ENCODE assay signal across 1 cellular context in the genomic region with DNA sequence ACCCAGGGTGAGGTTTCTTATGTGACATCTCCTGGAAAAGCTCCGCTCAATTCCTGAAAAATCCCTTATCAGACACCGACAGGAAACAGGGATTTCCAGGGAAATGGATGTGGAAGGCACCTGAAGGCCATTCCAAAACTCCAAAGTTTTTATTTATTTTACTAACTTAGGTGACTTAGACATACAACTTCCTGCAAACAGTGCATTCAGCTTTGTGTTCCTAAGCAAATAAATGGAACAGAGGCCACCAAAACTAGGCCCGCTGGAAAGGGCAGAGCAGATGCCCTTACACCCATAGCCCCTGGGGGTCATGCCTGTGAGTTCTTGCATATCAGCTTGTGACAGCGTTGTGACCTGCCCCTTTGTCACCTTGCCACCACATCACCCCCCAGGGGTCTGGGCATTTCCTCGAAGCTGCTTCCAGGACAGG.
A peak's percentile ranks its signal among the peaks of the same experiment; 100 is the strongest.
TF ChIP-seq lines count a peak whose summit lies in the region.

No MANE protein-coding gene starts in this region.

TF ChIP-seq in HepG2, 621 proteins besides CTCF, POLR2A, EP300 and RAD21 (continued from another document and continues in another):
- TF ChIP-seq, protein P1, sequence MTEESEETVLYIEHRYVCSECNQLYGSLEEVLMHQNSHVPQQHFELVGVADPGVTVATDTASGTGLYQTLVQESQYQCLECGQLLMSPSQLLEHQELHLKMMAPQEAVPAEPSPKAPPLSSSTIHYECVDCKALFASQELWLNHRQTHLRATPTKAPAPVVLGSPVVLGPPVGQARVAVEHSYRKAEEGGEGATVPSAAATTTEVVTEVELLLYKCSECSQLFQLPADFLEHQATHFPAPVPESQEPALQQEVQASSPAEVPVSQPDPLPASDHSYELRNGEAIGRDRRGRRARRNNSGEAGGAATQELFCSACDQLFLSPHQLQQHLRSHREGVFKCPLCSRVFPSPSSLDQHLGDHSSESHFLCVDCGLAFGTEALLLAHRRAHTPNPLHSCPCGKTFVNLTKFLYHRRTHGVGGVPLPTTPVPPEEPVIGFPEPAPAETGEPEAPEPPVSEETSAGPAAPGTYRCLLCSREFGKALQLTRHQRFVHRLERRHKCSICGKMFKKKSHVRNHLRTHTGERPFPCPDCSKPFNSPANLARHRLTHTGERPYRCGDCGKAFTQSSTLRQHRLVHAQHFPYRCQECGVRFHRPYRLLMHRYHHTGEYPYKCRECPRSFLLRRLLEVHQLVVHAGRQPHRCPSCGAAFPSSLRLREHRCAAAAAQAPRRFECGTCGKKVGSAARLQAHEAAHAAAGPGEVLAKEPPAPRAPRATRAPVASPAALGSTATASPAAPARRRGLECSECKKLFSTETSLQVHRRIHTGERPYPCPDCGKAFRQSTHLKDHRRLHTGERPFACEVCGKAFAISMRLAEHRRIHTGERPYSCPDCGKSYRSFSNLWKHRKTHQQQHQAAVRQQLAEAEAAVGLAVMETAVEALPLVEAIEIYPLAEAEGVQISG (CRISPR knock-in tag; IDR thresholded peaks at IDR 0.05), result 0 out of 2 replicates have a peak, but pooled peaks have one; percentile 13
- no peak for TF ChIP-seq SP1 (IDR thresholded peaks at IDR 0.05)
- no peak for TF ChIP-seq SP1 (CRISPR knock-in tag; IDR thresholded peaks at IDR 0.05)
- TF ChIP-seq ELF3 (CRISPR knock-in tag; IDR thresholded peaks at IDR 0.05), result peak; percentile 82
- TF ChIP-seq ZFP90 (CRISPR knock-in tag; IDR thresholded peaks at IDR 0.05; ENCODE audit: borderline replicate concordance), result peak; percentile 58; the same call in 1 of the 2 replicates
- no peak for TF ChIP-seq ZNF607 (CRISPR knock-in tag; IDR thresholded peaks at IDR 0.05; ENCODE audit: borderline replicate concordance)
- no peak for TF ChIP-seq KAT7 (CRISPR knock-in tag; IDR thresholded peaks at IDR 0.05; ENCODE audit: borderline replicate concordance)
- TF ChIP-seq, protein P2, sequence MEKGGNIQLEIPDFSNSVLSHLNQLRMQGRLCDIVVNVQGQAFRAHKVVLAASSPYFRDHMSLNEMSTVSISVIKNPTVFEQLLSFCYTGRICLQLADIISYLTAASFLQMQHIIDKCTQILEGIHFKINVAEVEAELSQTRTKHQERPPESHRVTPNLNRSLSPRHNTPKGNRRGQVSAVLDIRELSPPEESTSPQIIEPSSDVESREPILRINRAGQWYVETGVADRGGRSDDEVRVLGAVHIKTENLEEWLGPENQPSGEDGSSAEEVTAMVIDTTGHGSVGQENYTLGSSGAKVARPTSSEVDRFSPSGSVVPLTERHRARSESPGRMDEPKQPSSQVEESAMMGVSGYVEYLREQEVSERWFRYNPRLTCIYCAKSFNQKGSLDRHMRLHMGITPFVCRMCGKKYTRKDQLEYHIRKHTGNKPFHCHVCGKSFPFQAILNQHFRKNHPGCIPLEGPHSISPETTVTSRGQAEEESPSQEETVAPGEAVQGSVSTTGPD (CRISPR knock-in tag; IDR thresholded peaks at IDR 0.05), result peak; percentile 74
- no peak for TF ChIP-seq ZNF224 (CRISPR knock-in tag; IDR thresholded peaks at IDR 0.05)
- no peak for TF ChIP-seq ARNTL (CRISPR knock-in tag; IDR thresholded peaks at IDR 0.05)
- TF ChIP-seq AHR (CRISPR knock-in tag; IDR thresholded peaks at IDR 0.05), result no peak
- peak; percentile 76; the same call in 1 of the 2 replicates for TF ChIP-seq GATA4 (IDR thresholded peaks at IDR 0.05; ENCODE audit: borderline replicate concordance, low read depth)
- TF ChIP-seq, protein P3, sequence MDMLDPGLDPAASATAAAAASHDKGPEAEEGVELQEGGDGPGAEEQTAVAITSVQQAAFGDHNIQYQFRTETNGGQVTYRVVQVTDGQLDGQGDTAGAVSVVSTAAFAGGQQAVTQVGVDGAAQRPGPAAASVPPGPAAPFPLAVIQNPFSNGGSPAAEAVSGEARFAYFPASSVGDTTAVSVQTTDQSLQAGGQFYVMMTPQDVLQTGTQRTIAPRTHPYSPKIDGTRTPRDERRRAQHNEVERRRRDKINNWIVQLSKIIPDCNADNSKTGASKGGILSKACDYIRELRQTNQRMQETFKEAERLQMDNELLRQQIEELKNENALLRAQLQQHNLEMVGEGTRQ (IDR thresholded peaks at IDR 0.05; ENCODE audit: low read depth, low read length), result no peak
- TF ChIP-seq, protein P3 (CRISPR knock-in tag; IDR thresholded peaks at IDR 0.05; ENCODE audit: borderline replicate concordance), result no peak
- TF ChIP-seq, protein P4, sequence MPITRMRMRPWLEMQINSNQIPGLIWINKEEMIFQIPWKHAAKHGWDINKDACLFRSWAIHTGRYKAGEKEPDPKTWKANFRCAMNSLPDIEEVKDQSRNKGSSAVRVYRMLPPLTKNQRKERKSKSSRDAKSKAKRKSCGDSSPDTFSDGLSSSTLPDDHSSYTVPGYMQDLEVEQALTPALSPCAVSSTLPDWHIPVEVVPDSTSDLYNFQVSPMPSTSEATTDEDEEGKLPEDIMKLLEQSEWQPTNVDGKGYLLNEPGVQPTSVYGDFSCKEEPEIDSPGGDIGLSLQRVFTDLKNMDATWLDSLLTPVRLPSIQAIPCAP (CRISPR knock-in tag; IDR thresholded peaks at IDR 0.05; ENCODE audit: low read depth), result no peak
- TF ChIP-seq, protein P5, sequence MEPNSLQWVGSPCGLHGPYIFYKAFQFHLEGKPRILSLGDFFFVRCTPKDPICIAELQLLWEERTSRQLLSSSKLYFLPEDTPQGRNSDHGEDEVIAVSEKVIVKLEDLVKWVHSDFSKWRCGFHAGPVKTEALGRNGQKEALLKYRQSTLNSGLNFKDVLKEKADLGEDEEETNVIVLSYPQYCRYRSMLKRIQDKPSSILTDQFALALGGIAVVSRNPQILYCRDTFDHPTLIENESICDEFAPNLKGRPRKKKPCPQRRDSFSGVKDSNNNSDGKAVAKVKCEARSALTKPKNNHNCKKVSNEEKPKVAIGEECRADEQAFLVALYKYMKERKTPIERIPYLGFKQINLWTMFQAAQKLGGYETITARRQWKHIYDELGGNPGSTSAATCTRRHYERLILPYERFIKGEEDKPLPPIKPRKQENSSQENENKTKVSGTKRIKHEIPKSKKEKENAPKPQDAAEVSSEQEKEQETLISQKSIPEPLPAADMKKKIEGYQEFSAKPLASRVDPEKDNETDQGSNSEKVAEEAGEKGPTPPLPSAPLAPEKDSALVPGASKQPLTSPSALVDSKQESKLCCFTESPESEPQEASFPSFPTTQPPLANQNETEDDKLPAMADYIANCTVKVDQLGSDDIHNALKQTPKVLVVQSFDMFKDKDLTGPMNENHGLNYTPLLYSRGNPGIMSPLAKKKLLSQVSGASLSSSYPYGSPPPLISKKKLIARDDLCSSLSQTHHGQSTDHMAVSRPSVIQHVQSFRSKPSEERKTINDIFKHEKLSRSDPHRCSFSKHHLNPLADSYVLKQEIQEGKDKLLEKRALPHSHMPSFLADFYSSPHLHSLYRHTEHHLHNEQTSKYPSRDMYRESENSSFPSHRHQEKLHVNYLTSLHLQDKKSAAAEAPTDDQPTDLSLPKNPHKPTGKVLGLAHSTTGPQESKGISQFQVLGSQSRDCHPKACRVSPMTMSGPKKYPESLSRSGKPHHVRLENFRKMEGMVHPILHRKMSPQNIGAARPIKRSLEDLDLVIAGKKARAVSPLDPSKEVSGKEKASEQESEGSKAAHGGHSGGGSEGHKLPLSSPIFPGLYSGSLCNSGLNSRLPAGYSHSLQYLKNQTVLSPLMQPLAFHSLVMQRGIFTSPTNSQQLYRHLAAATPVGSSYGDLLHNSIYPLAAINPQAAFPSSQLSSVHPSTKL (CRISPR knock-in tag; IDR thresholded peaks at IDR 0.05), result peak; percentile 87
- TF ChIP-seq, protein P6, sequence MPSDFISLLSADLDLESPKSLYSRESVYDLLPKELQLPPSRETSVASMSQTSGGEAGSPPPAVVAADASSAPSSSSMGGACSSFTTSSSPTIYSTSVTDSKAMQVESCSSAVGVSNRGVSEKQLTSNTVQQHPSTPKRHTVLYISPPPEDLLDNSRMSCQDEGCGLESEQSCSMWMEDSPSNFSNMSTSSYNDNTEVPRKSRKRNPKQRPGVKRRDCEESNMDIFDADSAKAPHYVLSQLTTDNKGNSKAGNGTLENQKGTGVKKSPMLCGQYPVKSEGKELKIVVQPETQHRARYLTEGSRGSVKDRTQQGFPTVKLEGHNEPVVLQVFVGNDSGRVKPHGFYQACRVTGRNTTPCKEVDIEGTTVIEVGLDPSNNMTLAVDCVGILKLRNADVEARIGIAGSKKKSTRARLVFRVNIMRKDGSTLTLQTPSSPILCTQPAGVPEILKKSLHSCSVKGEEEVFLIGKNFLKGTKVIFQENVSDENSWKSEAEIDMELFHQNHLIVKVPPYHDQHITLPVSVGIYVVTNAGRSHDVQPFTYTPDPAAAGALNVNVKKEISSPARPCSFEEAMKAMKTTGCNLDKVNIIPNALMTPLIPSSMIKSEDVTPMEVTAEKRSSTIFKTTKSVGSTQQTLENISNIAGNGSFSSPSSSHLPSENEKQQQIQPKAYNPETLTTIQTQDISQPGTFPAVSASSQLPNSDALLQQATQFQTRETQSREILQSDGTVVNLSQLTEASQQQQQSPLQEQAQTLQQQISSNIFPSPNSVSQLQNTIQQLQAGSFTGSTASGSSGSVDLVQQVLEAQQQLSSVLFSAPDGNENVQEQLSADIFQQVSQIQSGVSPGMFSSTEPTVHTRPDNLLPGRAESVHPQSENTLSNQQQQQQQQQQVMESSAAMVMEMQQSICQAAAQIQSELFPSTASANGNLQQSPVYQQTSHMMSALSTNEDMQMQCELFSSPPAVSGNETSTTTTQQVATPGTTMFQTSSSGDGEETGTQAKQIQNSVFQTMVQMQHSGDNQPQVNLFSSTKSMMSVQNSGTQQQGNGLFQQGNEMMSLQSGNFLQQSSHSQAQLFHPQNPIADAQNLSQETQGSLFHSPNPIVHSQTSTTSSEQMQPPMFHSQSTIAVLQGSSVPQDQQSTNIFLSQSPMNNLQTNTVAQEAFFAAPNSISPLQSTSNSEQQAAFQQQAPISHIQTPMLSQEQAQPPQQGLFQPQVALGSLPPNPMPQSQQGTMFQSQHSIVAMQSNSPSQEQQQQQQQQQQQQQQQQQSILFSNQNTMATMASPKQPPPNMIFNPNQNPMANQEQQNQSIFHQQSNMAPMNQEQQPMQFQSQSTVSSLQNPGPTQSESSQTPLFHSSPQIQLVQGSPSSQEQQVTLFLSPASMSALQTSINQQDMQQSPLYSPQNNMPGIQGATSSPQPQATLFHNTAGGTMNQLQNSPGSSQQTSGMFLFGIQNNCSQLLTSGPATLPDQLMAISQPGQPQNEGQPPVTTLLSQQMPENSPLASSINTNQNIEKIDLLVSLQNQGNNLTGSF (CRISPR knock-in tag; IDR thresholded peaks at IDR 0.05), result no peak
- TF ChIP-seq, protein P7, sequence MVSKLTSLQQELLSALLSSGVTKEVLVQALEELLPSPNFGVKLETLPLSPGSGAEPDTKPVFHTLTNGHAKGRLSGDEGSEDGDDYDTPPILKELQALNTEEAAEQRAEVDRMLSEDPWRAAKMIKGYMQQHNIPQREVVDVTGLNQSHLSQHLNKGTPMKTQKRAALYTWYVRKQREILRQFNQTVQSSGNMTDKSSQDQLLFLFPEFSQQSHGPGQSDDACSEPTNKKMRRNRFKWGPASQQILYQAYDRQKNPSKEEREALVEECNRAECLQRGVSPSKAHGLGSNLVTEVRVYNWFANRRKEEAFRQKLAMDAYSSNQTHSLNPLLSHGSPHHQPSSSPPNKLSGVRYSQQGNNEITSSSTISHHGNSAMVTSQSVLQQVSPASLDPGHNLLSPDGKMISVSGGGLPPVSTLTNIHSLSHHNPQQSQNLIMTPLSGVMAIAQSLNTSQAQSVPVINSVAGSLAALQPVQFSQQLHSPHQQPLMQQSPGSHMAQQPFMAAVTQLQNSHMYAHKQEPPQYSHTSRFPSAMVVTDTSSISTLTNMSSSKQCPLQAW (CRISPR knock-in tag; IDR thresholded peaks at IDR 0.05), result peak; percentile 51; the same call in 1 of the 2 replicates
- TF ChIP-seq, protein P8, sequence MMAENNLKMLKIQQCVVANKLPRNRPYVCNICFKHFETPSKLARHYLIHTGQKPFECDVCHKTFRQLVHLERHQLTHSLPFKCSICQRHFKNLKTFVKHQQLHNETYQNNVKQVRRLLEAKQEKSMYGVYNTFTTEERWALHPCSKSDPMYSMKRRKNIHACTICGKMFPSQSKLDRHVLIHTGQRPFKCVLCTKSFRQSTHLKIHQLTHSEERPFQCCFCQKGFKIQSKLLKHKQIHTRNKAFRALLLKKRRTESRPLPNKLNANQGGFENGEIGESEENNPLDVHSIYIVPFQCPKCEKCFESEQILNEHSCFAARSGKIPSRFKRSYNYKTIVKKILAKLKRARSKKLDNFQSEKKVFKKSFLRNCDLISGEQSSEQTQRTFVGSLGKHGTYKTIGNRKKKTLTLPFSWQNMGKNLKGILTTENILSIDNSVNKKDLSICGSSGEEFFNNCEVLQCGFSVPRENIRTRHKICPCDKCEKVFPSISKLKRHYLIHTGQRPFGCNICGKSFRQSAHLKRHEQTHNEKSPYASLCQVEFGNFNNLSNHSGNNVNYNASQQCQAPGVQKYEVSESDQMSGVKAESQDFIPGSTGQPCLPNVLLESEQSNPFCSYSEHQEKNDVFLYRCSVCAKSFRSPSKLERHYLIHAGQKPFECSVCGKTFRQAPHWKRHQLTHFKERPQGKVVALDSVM (CRISPR knock-in tag; IDR thresholded peaks at IDR 0.05), result no peak
- TF ChIP-seq, protein P9, sequence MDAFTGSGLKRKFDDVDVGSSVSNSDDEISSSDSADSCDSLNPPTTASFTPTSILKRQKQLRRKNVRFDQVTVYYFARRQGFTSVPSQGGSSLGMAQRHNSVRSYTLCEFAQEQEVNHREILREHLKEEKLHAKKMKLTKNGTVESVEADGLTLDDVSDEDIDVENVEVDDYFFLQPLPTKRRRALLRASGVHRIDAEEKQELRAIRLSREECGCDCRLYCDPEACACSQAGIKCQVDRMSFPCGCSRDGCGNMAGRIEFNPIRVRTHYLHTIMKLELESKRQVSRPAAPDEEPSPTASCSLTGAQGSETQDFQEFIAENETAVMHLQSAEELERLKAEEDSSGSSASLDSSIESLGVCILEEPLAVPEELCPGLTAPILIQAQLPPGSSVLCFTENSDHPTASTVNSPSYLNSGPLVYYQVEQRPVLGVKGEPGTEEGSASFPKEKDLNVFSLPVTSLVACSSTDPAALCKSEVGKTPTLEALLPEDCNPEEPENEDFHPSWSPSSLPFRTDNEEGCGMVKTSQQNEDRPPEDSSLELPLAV (CRISPR knock-in tag; conservative IDR thresholded peaks at IDR 0.05; ENCODE audit: low read depth), result no peak
- TF ChIP-seq, protein P10, sequence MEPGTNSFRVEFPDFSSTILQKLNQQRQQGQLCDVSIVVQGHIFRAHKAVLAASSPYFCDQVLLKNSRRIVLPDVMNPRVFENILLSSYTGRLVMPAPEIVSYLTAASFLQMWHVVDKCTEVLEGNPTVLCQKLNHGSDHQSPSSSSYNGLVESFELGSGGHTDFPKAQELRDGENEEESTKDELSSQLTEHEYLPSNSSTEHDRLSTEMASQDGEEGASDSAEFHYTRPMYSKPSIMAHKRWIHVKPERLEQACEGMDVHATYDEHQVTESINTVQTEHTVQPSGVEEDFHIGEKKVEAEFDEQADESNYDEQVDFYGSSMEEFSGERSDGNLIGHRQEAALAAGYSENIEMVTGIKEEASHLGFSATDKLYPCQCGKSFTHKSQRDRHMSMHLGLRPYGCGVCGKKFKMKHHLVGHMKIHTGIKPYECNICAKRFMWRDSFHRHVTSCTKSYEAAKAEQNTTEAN (CRISPR knock-in tag; conservative IDR thresholded peaks at IDR 0.05), result peak; percentile 67; the same call in 1 of the 2 replicates
- TF ChIP-seq FOXC1 (CRISPR knock-in tag; IDR thresholded peaks at IDR 0.05; ENCODE audit: borderline replicate concordance), result 0 out of 2 replicates have a peak, but pooled peaks have one; percentile 27
- peak; percentile 15; the same call in 1 of the 2 replicates for TF ChIP-seq HOXD1 (CRISPR knock-in tag; IDR thresholded peaks at IDR 0.05)
